8 cellular contexts compared by ENCODE assay signal in the genomic region with DNA sequence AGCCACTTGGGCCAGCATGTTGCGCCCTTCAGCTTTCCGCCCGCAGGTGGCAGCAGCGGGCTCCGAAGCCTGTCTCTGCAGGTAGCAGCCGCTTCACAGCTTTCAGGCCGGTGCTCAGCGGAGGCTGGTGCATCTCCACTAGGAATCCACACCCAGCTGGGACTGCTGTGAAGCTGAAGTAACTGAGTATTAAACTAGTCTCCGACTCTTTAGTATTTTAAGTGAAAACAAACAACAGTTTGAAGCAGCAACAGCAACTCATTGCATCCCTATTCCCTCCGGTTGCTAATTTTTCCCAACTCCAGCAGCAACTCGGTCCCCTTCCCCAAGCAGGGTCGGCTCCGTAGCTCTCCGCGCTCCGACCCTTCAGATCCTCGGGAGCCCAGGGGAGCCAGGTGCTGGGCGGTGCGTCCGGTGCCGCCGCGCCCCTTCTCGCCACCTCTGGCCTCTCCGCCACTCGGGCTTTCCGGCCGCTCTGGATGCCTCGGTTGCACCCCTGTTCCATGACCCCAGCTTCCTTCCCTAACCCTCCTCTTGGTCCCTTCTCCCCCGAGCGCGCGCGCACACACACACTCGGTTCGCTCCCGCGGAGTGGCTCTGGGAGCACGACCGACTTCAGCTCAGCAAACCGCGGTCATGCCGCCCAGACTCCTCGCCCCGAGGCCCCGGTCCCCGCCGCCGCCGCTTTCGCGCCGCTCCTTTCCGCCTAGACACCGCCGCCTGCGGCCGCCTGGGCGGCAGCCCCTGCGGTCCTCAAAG. TPM values are rescaled to one million over a fixed set of nuclear protein-coding genes. Genes with fewer than 3 reads are reported as not detected.
DNase-seq lines count a peak whose midpoint lies in the region; ATAC-seq and TF ChIP-seq lines count a peak whose summit lies in the region.

No MANE protein-coding gene starts in this region.

- H3K27me3 Mint-ChIP-seq in CD4-positive, CD25-positive, alpha-beta regulatory T cell, result peaks cover 24% of the 10 kb centered on the region
- H3K27me3 Mint-ChIP-seq in endodermal cell (ENCODE audit: insufficient read depth), result peaks cover 83% of the 10 kb centered on the region
- peaks cover 16% of the 10 kb centered on the region for H3K27me3 Mint-ChIP-seq in memory B cell

- H3K4me1 ChIP-seq in CD4-positive, CD25-positive, alpha-beta regulatory T cell (ENCODE audit: control insufficient read depth, insufficient read depth, low read length, poor library complexity, severe bottlenecking), result peaks cover 3% of the 10 kb centered on the region
- H3K4me1 ChIP-seq in endodermal cell (ENCODE audit: control insufficient read depth, insufficient read depth, low read length), result no peaks in the 10 kb centered on the region

- no peaks in the 10 kb centered on the region for H3K36me3 Mint-ChIP-seq in CD4-positive, CD25-positive, alpha-beta regulatory T cell
- H3K36me3 Mint-ChIP-seq in endodermal cell (ENCODE audit: low read depth) (no peaks in the 10 kb centered on the region), memory B cell (no peaks in the 10 kb centered on the region)

- peaks cover 11% of the 10 kb centered on the region for H3K27me3 ChIP-seq in CD4-positive, CD25-positive, alpha-beta regulatory T cell (ENCODE audit: control insufficient read depth, insufficient read depth, low read length)
- H3K27me3 ChIP-seq in endodermal cell (ENCODE audit: control insufficient read depth, insufficient read depth, low read length, poor library complexity, severe bottlenecking), result peaks cover 55% of the 10 kb centered on the region

- no peak overlapping the region for H3K27ac ChIP-seq in CD4-positive, CD25-positive, alpha-beta regulatory T cell (ENCODE audit: insufficient read depth, low read length, poor library complexity, severe bottlenecking)
- no peak overlapping the region for H3K27ac ChIP-seq in endodermal cell (ENCODE audit: low read depth, low read length)

- no peak overlapping the region for H3K9ac ChIP-seq in endodermal cell (ENCODE audit: extremely low read depth, low read length, poor library complexity, severe bottlenecking)

- no peaks in the 10 kb centered on the region for H3K9me3 ChIP-seq in CD4-positive, CD25-positive, alpha-beta regulatory T cell (ENCODE audit: control insufficient read depth in 2 of 2, low read length in 2 of 2)
- no peaks in the 10 kb centered on the region for H3K9me3 ChIP-seq in endodermal cell (ENCODE audit: control insufficient read depth, low read length)

- peak; percentile 39 to 59 for ATAC-seq in CD4-positive, CD25-positive, alpha-beta regulatory T cell (ENCODE audit: low read depth in 2 of 2)
- peak; percentile 97 for ATAC-seq in GM19397 (IDR thresholded peaks at IDR 0.05; ENCODE audit: unreplicated experiment)
- ATAC-seq in HG03521 (IDR thresholded peaks at IDR 0.05; ENCODE audit: unreplicated experiment), result peak; percentile 97
- ATAC-seq in memory B cell (ENCODE audit: low read depth), result peak; percentile 75

- H3K36me3 ChIP-seq in CD4-positive, CD25-positive, alpha-beta regulatory T cell (ENCODE audit: control insufficient read depth, insufficient read depth, low read length), result no peaks in the 10 kb centered on the region
- no peaks in the 10 kb centered on the region for H3K36me3 ChIP-seq in endodermal cell (ENCODE audit: control insufficient read depth, insufficient read depth, low read length)

- peak overlapping the region in 3 of 4 donors; percentile 34 to 52 (median 51) for H3K4me3 Mint-ChIP-seq in CD4-positive, CD25-positive, alpha-beta regulatory T cell
- H3K4me3 Mint-ChIP-seq in endodermal cell (peak overlapping the region; percentile 73), memory B cell (peak overlapping the region; percentile 73)

- peaks cover 0 to 15% (median 6%) of the 10 kb centered on the region in 4 donors for H3K4me1 Mint-ChIP-seq in CD4-positive, CD25-positive, alpha-beta regulatory T cell
- H3K4me1 Mint-ChIP-seq in endodermal cell (peaks cover 4% of the 10 kb centered on the region), memory B cell (peaks cover 5% of the 10 kb centered on the region)

- DNase-seq in CD4-positive, CD25-positive, alpha-beta regulatory T cell, result peak in 2 of 3 donors; percentile 4 to 65
- DNase-seq in NCI-H526 treated with DMSO at 0.1 percent for 48 hours (lab: John Stamatoyannopoulos, UW) (peak; percentile 75), endodermal cell (peak; percentile 96), memory B cell (ENCODE audit: low spot score in 2 of 2) (peak; percentile 26 to 48)
- DNase-seq in activated CD8-positive, alpha-beta memory T cell treated with anti-CD3 and anti-CD28 coated beads for 24 hours, result peak; percentile 84
- peak; percentile 13 for DNase-seq in stimulated activated CD8-positive, alpha-beta memory T cell treated with anti-CD3 and anti-CD28 coated beads, Interleukin-12 subunit alpha, Interleukin-12 subunit beta, amount 100 ng/mL, for 1 hour (ENCODE audit: low read depth)

- no peak overlapping the region for H3K27ac Mint-ChIP-seq in CD4-positive, CD25-positive, alpha-beta regulatory T cell
- H3K27ac Mint-ChIP-seq in endodermal cell (no peak overlapping the region), memory B cell (no peak overlapping the region)

- H3K4me3 ChIP-seq in CD4-positive, CD25-positive, alpha-beta regulatory T cell (ENCODE audit: low read depth, low read length), result no peak overlapping the region
- peak overlapping the region; percentile 79 for H3K4me3 ChIP-seq in endodermal cell (ENCODE audit: low read length)

- peak; percentile 97 for TF ChIP-seq CTCF in endodermal cell (conservative IDR thresholded peaks at IDR 0.05)

- 0% methylated on average over 17 to 60 of the region's 60 CpGs for WGBS in endodermal cell (ENCODE audit: insufficient coverage in 1 of 2, insufficient read length in 1 of 2), 2 experiments

- peaks cover 0 to 2% (median 0%) of the 10 kb centered on the region in 7 donors for H3K9me3 Mint-ChIP-seq in CD4-positive, CD25-positive, alpha-beta regulatory T cell
- no peaks in the 10 kb centered on the region for H3K9me3 Mint-ChIP-seq in endodermal cell
- H3K9me3 Mint-ChIP-seq in memory B cell, result peaks cover 1% of the 10 kb centered on the region

RNA-seq across cellular contexts. Expression of gene NKAIN2, which starts 0.8 kb away (rescaled TPM):
- total RNA-seq in CD4-positive, CD25-positive, alpha-beta regulatory T cell, result not detected
- polyA plus RNA-seq in CD4-positive, CD25-positive, alpha-beta regulatory T cell, result not detected
- under 1 TPM in 1 of 2 donors, not detected in 1; 0.29 TPM for total RNA-seq in endodermal cell
- 4.6 TPM for polyA plus RNA-seq in endodermal cell (2013, experiment 1 of 2)
- polyA plus RNA-seq in endodermal cell (2013, experiment 2 of 2), result 3.7 TPM

Comparison
In these comparisons a context has a peak if more than half of its experiments do, and no peak if none do; other contexts are left out.
1. DNase-seq: peak in every context shown above with its lines; median percentile 96 in endodermal cell; 84 in activated CD8-positive, alpha-beta memory T cell treated with anti-CD3 and anti-CD28 coated beads for 24 hours; 75 in NCI-H526 treated with DMSO at 0.1 percent for 48 hours; 37 in memory B cell; 34 in CD4-positive, CD25-positive, alpha-beta regulatory T cell; 13 in stimulated activated CD8-positive, alpha-beta memory T cell treated with anti-CD3 and anti-CD28 coated beads, Interleukin-12 subunit alpha, Interleukin-12 subunit beta, amount 100 ng/mL, for 1 hour.